ENCODE assay signal across 8 cellular contexts in genomic region chr11:107689317-107690202, GRCh38. TPM values are rescaled to one million over a fixed set of nuclear protein-coding genes. Genes with fewer than 3 reads are reported as not detected.
DNase-seq lines count a peak whose midpoint lies in the region; ATAC-seq, FAIRE-seq and TF ChIP-seq lines count a peak whose summit lies in the region.

No MANE protein-coding gene starts in this region.

- no peaks in the 10 kb centered on the region for H3K36me3 Mint-ChIP-seq in activated CD4-positive, alpha-beta memory T cell treated with anti-CD3 and anti-CD28 coated beads for 36 hours

- intact Hi-C loops in activated CD4-positive, alpha-beta memory T cell treated with anti-CD3 and anti-CD28 coated beads for 36 hours (cut with micrococcal nuclease), result loop anchor here (1.0 kb wide), 3 partner anchors 113 to 140 kb away; no protein-coding TSS in a partner anchor

- peak; percentile 86 for TF ChIP-seq CTCF in 22Rv1 (IDR thresholded peaks at IDR 0.05)

- no peak overlapping the region for H3K27ac Mint-ChIP-seq in activated CD4-positive, alpha-beta memory T cell treated with anti-CD3 and anti-CD28 coated beads for 36 hours

- no peak overlapping the region for H3K27ac ChIP-seq in 22Rv1

- CTCF ChIA-PET in activated CD4-positive, alpha-beta memory T cell treated with anti-CD3 and anti-CD28 coated beads for 36 hours (lab: Charles Lee), result interaction anchor here (0.6 to 3.6 kb wide), 32 partner anchors 9 to 254 kb away, joined by 3 to 88 read pairs (median 4); partner anchors contain the start of genes ALKBH8 and ELMOD1

- H3K4me3 Mint-ChIP-seq in activated CD4-positive, alpha-beta memory T cell treated with anti-CD3 and anti-CD28 coated beads for 36 hours, result no peak overlapping the region

- no peaks in the 10 kb centered on the region for H3K9me3 Mint-ChIP-seq in activated CD4-positive, alpha-beta memory T cell treated with anti-CD3 and anti-CD28 coated beads for 36 hours

- peak; percentile 12 for DNase-seq in GM12891 (ENCODE audit: insufficient read length, low spot score)
- DNase-seq in NCI-H748 treated with DMSO at 0.1 percent for 48 hours (lab: John Stamatoyannopoulos, UW), result peak; percentile 33
- DNase-seq in activated CD4-positive, alpha-beta memory T cell treated with anti-CD3 and anti-CD28 coated beads for 36 hours, result peak; percentile 69
- DNase-seq in effector CD8-positive, alpha-beta T cell (lab: John Stamatoyannopoulos, UW), result peak; percentile 17
- DNase-seq in midbrain (lab: John Stamatoyannopoulos, UW), result peak; percentile 84
- DNase-seq in stimulated activated CD8-positive, alpha-beta memory T cell treated with anti-CD3 and anti-CD28 coated beads, Interleukin-7, amount 100 ng/mL, for 24 hours (ENCODE audit: low read depth), result peak; percentile 28

- peak; percentile 68 for ATAC-seq in HG03378 (IDR thresholded peaks at IDR 0.05; ENCODE audit: unreplicated experiment)

- peaks cover 14% of the 10 kb centered on the region for H3K27me3 Mint-ChIP-seq in activated CD4-positive, alpha-beta memory T cell treated with anti-CD3 and anti-CD28 coated beads for 36 hours

- TF ChIP-seq POLR2A in GM12891 (IDR thresholded peaks at IDR 0.05; ENCODE audit: low read depth, low read length), result no peak

- peak; percentile 5 for FAIRE-seq in GM12891 (lab: Jason Lieb, UNC)

- POLR2A ChIA-PET in activated CD4-positive, alpha-beta memory T cell treated with anti-CD3 and anti-CD28 coated beads for 36 hours (lab: Charles Lee), result interaction anchor here (0.8 to 1.0 kb wide), 2 partner anchors 124 to 140 kb away, joined by 3 read pairs; partner anchors contain the start of gene ALKBH8

- H3K4me1 Mint-ChIP-seq in activated CD4-positive, alpha-beta memory T cell treated with anti-CD3 and anti-CD28 coated beads for 36 hours (ENCODE audit: low read depth), result no peaks in the 10 kb centered on the region

TF ChIP-seq in GM12891, 5 proteins besides CTCF, POLR2A, EP300 and RAD21:
- no peak for TF ChIP-seq POU2F2 (IDR thresholded peaks at IDR 0.05; ENCODE audit: low read depth, low read length)
- TF ChIP-seq PAX5 (IDR thresholded peaks at IDR 0.05; ENCODE audit: insufficient read depth, low read length, severe bottlenecking), result no peak
- TF ChIP-seq TAF1 (IDR thresholded peaks at IDR 0.05; ENCODE audit: low read depth, low read length), result no peak
- TF ChIP-seq SPI1 (IDR thresholded peaks at IDR 0.05; ENCODE audit: low read depth, low read length), result no peak

RNA-seq across cellular contexts. Expression of gene SLN, which starts 22.3 kb away (rescaled TPM):
- polyA plus RNA-seq in GM12891 (2012; ENCODE audit: low read depth, missing spikeins), result 0.14 TPM
- total RNA-seq in activated CD4-positive, alpha-beta memory T cell treated with anti-CD3 and anti-CD28 coated beads for 36 hours, result not detected

Comparison
In these comparisons a context has a peak if more than half of its experiments do, and no peak if none do; other contexts are left out.
1. DNase-seq: peak in every context shown above with its lines; median percentile 84 in midbrain; 69 in activated CD4-positive, alpha-beta memory T cell treated with anti-CD3 and anti-CD28 coated beads for 36 hours; 33 in NCI-H748 treated with DMSO at 0.1 percent for 48 hours; 28 in stimulated activated CD8-positive, alpha-beta memory T cell treated with anti-CD3 and anti-CD28 coated beads, Interleukin-7, amount 100 ng/mL, for 24 hours; 17 in effector CD8-positive, alpha-beta T cell; 12 in GM12891.